Comparison of ENCODE assay signal across 10 cellular contexts in genomic region chr4:13546855-13547562, GRCh38. TPM values are rescaled to one million over a fixed set of nuclear protein-coding genes. Genes with fewer than 3 reads are reported as not detected.
A peak's percentile ranks its signal among the peaks of the same experiment; 100 is the strongest.
DNase-seq lines count a peak whose midpoint lies in the region; ATAC-seq, FAIRE-seq and TF ChIP-seq lines count a peak whose summit lies in the region.
"Had no signal": no experiment of that assay in that cellular context is flagged by ENCODE, and none has a peak within 500 bp of the region (broad histone marks: within the 10 kb centered on the region; RNA-seq: fewer than 3 reads in every experiment).

No MANE protein-coding gene starts in this region.

- no peak for ATAC-seq in GM18861 (IDR thresholded peaks at IDR 0.05; ENCODE audit: unreplicated experiment)

- no peak for TF ChIP-seq CTCF in NB4 (IDR thresholded peaks at IDR 0.05; ENCODE audit: low read depth, low read length)

- peaks cover 3 to 17% of the 10 kb centered on the region in 2 donors for H3K9me3 ChIP-seq in esophagus (ENCODE audit: control insufficient read depth in 2 of 2, insufficient read depth in 1 of 2, low read depth in 1 of 2, low read length in 1 of 2)

- DNase-seq in DMS 273 (lab: John Stamatoyannopoulos, UW; ENCODE audit: unreplicated experiment) (peak; percentile 37), DMS 273 treated with DMSO at 0.1 percent for 48 hours (lab: John Stamatoyannopoulos, UW) (no peak), NB4 (ENCODE audit: low read depth) (peak; percentile 71), posterior vena cava (ENCODE audit: low spot score) (peak; percentile 79), H54 (ENCODE audit: insufficient read length, low spot score) (no peak), amygdala (lab: John Stamatoyannopoulos, UW) (no peak)

- peaks cover 0 to 33% of the 10 kb centered on the region in 2 donors for H3K27me3 ChIP-seq in esophagus (ENCODE audit: control insufficient read depth in 1 of 2, insufficient read depth in 2 of 2, low read length in 2 of 2)

- H3K4me1 ChIP-seq in esophagus (ENCODE audit: control insufficient read depth in 2 of 2, insufficient read depth in 2 of 2, low read length in 1 of 2): peaks cover 15 to 21% of the 10 kb centered on the region in 2 donors

- peak overlapping the region; percentile 65 for H3K4me3 ChIP-seq in NB4 (ENCODE audit: low read depth, low read length)
- H3K4me3 ChIP-seq in esophagus (ENCODE audit: low read depth in 1 of 2, low read length in 2 of 2): peak overlapping the region; percentile 46 to 57

- intact Hi-C loops in posterior vena cava (cut with DNase I): loop anchor here (10.0 kb wide), 1 partner anchor 692 kb away; no protein-coding TSS in a partner anchor

- FAIRE-seq in H54 (lab: Jason Lieb, UNC): no peak

- WGBS in esophagus, 2 donors: 4 to 5% methylated on average over 62 of the region's 62 CpGs

- H3K36me3 ChIP-seq in esophagus (ENCODE audit: control insufficient read depth in 2 of 2, insufficient read depth in 2 of 2, low read length in 1 of 2): no peaks in the 10 kb centered on the region

- TF ChIP-seq POLR2A in NB4 (IDR thresholded peaks at IDR 0.05; ENCODE audit: extremely low read depth, insufficient read length): no peak
- no peak for TF ChIP-seq POLR2A in H54 (IDR thresholded peaks at IDR 0.05; ENCODE audit: low read depth, low read length)

- H3K27ac ChIP-seq in esophagus (ENCODE audit: low read depth in 2 of 2, low read length in 1 of 2): no peak overlapping the region
- H3K27ac ChIP-seq: 22Rv1 had no signal

RNA-seq across cellular contexts. Expression of gene NKX3-2, which starts 2.7 kb away (rescaled TPM):
- under 1 TPM; 0.04 to 0.63 TPM for polyA plus RNA-seq in esophagus
- under 1 TPM in 1 of 2 donors, not detected in 1; 0.19 TPM for total RNA-seq in posterior vena cava
- total RNA-seq: T-helper 2 cell treated with Interferon-gamma antibody and Interleukin-4, amounts not matched to agents 100 ng/mL and 5 ng/mL, for 36 hours had no signal

Comparison
In these comparisons a context has a peak if more than half of its experiments do, and no peak if none do; other contexts are left out.
1. DNase-seq: peak in DMS 273 (single experiment), NB4 (single experiment) and posterior vena cava (single experiment); none in DMS 273 treated with DMSO at 0.1 percent for 48 hours (single experiment), H54 (single experiment) and amygdala (0 of 56).